In the genomic region with DNA sequence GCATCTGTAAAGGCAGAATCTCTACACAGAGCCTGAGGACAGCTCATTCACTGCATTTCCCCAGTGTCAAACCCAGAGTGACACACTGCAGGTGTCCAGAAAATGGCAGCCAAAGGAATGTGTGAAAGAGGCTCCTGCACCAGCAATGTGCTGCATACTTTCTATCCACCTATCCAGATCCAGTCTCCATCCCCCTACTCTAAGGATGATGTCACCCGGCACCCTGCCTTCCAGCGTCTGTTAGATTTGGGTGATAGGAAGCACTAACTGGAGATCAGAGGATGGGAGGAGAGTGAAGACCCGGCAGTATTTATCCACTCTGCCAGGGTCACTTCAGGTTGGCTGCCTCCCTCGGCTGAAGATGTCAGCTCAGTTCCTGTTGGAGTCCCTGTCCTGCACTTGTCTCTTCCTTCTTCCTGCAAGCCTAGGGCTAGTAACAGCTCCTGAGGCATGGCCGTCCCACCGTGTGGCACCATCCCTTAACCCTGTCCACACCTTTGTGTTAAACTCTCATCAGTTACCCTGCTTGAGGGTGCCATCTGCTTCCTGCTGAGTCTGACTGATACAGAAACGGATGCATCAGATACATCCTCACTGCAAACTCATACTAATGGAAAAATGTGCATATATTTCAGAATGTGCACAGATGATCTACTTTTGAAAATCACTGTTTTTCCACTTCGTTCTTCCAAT, we compare ENCODE assay signal across 1 cellular context.
TF ChIP-seq lines count a peak whose summit lies in the region.

No MANE protein-coding gene starts in this region.

TF ChIP-seq in HEK293, 187 proteins besides CTCF, POLR2A, EP300 and RAD21 (continued from another document):
- TF ChIP-seq, protein P1, sequence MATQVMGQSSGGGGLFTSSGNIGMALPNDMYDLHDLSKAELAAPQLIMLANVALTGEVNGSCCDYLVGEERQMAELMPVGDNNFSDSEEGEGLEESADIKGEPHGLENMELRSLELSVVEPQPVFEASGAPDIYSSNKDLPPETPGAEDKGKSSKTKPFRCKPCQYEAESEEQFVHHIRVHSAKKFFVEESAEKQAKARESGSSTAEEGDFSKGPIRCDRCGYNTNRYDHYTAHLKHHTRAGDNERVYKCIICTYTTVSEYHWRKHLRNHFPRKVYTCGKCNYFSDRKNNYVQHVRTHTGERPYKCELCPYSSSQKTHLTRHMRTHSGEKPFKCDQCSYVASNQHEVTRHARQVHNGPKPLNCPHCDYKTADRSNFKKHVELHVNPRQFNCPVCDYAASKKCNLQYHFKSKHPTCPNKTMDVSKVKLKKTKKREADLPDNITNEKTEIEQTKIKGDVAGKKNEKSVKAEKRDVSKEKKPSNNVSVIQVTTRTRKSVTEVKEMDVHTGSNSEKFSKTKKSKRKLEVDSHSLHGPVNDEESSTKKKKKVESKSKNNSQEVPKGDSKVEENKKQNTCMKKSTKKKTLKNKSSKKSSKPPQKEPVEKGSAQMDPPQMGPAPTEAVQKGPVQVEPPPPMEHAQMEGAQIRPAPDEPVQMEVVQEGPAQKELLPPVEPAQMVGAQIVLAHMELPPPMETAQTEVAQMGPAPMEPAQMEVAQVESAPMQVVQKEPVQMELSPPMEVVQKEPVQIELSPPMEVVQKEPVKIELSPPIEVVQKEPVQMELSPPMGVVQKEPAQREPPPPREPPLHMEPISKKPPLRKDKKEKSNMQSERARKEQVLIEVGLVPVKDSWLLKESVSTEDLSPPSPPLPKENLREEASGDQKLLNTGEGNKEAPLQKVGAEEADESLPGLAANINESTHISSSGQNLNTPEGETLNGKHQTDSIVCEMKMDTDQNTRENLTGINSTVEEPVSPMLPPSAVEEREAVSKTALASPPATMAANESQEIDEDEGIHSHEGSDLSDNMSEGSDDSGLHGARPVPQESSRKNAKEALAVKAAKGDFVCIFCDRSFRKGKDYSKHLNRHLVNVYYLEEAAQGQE (tag by site-specific recombination; IDR thresholded peaks at IDR 0.05) = no peak
- TF ChIP-seq ZNF548 (tag by site-specific recombination; IDR thresholded peaks at IDR 0.05) (no peak), ZNF366 (tag by site-specific recombination; conservative IDR thresholded peaks at IDR 0.05) (0 out of 2 replicates have a peak, but pooled peaks have one; percentile 17), ZIC2 (tag by site-specific recombination; IDR thresholded peaks at IDR 0.05) (peak; percentile 50; the same call in 1 of the 2 replicates), ZNF350 (tag by site-specific recombination; IDR thresholded peaks at IDR 0.05) (no peak), ZNF629 (tag by site-specific recombination; IDR thresholded peaks at IDR 0.05) (0 out of 2 replicates have a peak, but pooled peaks have one; percentile 45), ZBTB17 (tag by site-specific recombination; IDR thresholded peaks at IDR 0.05) (peak; percentile 71; the same call in 1 of the 2 replicates), ZNF585B (tag by site-specific recombination; IDR thresholded peaks at IDR 0.05) (no peak), GLIS2 (tag by site-specific recombination; IDR thresholded peaks at IDR 0.05) (no peak), ZNF707 (tag by site-specific recombination; IDR thresholded peaks at IDR 0.05) (no peak), SALL2 (tag by site-specific recombination; IDR thresholded peaks at IDR 0.05; ENCODE audit: borderline replicate concordance) (no peak), ZNF239 (tag by site-specific recombination; IDR thresholded peaks at IDR 0.05) (no peak), ZNF248 (tag by site-specific recombination; IDR thresholded peaks at IDR 0.05) (no peak), ZNF610 (tag by site-specific recombination; IDR thresholded peaks at IDR 0.05; ENCODE audit: borderline replicate concordance) (no peak), ZNF544 (tag by site-specific recombination; IDR thresholded peaks at IDR 0.05) (no peak)
- TF ChIP-seq, protein P2, sequence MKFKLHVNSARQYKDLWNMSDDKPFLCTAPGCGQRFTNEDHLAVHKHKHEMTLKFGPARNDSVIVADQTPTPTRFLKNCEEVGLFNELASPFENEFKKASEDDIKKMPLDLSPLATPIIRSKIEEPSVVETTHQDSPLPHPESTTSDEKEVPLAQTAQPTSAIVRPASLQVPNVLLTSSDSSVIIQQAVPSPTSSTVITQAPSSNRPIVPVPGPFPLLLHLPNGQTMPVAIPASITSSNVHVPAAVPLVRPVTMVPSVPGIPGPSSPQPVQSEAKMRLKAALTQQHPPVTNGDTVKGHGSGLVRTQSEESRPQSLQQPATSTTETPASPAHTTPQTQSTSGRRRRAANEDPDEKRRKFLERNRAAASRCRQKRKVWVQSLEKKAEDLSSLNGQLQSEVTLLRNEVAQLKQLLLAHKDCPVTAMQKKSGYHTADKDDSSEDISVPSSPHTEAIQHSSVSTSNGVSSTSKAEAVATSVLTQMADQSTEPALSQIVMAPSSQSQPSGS (tag by site-specific recombination; IDR thresholded peaks at IDR 0.05; ENCODE audit: low read depth) = peak; percentile 82
- TF ChIP-seq, protein P3, sequence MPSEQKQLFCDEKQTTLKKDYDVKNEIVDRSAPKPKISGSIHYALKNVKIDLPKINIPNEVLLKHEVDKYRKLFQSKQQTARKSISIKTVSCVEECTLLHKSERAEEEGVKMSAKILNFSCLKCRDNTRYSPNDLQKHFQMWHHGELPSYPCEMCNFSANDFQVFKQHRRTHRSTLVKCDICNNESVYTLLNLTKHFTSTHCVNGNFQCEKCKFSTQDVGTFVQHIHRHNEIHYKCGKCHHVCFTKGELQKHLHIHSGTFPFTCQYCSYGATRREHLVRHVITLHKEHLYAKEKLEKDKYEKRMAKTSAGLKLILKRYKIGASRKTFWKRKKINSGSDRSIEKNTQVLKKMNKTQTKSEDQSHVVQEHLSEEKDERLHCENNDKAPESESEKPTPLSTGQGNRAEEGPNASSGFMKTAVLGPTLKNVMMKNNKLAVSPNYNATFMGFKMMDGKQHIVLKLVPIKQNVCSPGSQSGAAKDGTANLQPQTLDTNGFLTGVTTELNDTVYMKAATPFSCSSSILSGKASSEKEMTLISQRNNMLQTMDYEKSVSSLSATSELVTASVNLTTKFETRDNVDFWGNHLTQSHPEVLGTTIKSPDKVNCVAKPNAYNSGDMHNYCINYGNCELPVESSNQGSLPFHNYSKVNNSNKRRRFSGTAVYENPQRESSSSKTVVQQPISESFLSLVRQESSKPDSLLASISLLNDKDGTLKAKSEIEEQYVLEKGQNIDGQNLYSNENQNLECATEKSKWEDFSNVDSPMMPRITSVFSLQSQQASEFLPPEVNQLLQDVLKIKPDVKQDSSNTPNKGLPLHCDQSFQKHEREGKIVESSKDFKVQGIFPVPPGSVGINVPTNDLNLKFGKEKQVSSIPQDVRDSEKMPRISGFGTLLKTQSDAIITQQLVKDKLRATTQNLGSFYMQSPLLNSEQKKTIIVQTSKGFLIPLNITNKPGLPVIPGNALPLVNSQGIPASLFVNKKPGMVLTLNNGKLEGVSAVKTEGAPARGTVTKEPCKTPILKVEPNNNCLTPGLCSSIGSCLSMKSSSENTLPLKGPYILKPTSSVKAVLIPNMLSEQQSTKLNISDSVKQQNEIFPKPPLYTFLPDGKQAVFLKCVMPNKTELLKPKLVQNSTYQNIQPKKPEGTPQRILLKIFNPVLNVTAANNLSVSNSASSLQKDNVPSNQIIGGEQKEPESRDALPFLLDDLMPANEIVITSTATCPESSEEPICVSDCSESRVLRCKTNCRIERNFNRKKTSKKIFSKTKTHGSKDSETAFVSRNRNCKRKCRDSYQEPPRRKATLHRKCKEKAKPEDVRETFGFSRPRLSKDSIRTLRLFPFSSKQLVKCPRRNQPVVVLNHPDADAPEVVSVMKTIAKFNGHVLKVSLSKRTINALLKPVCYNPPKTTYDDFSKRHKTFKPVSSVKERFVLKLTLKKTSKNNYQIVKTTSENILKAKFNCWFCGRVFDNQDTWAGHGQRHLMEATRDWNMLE (tag by site-specific recombination; conservative IDR thresholded peaks at IDR 0.05; ENCODE audit: low read depth) = 0 out of 2 replicates have a peak, but pooled peaks have one; percentile 22
- TF ChIP-seq, protein P4, sequence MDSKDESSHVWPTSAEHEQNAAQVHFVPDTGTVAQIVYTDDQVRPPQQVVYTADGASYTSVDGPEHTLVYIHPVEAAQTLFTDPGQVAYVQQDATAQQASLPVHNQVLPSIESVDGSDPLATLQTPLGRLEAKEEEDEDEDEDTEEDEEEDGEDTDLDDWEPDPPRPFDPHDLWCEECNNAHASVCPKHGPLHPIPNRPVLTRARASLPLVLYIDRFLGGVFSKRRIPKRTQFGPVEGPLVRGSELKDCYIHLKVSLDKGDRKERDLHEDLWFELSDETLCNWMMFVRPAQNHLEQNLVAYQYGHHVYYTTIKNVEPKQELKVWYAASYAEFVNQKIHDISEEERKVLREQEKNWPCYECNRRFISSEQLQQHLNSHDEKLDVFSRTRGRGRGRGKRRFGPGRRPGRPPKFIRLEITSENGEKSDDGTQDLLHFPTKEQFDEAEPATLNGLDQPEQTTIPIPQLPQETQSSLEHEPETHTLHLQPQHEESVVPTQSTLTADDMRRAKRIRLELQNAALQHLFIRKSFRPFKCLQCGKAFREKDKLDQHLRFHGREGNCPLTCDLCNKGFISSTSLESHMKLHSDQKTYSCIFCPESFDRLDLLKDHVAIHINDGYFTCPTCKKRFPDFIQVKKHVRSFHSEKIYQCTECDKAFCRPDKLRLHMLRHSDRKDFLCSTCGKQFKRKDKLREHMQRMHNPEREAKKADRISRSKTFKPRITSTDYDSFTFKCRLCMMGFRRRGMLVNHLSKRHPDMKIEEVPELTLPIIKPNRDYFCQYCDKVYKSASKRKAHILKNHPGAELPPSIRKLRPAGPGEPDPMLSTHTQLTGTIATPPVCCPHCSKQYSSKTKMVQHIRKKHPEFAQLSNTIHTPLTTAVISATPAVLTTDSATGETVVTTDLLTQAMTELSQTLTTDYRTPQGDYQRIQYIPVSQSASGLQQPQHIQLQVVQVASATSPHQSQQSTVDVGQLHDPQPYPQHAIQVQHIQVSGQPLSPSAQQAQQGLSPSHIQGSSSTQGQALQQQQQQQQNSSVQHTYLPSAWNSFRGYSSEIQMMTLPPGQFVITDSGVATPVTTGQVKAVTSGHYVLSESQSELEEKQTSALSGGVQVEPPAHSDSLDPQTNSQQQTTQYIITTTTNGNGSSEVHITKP (tag by site-specific recombination; IDR thresholded peaks at IDR 0.05) = 0 out of 2 replicates have a peak, but pooled peaks have one; percentile 17
